16 cellular contexts compared by ENCODE assay signal in genomic region chr14:105748204-105748578, GRCh38.
DNase-seq lines count a peak whose midpoint lies in the region; ATAC-seq and TF ChIP-seq lines count a peak whose summit lies in the region.
"Had no signal": no experiment of that assay in that cellular context is flagged by ENCODE, and none has a peak within 500 bp of the region (broad histone marks: within the 10 kb centered on the region; RNA-seq: fewer than 3 reads in every experiment).

No MANE protein-coding gene starts in this region.

- no peaks in the 10 kb centered on the region for H3K9me3 ChIP-seq in heart left ventricle

- intact Hi-C loops in heart left ventricle (cut with DNase I): no loop called here

- no peak for TF ChIP-seq CTCF in heart left ventricle (IDR thresholded peaks at IDR 0.05)
- no peak for TF ChIP-seq CTCF in progenitor cell of endocrine pancreas (IDR thresholded peaks at IDR 0.05; ENCODE audit: unreplicated experiment)

- no peaks in the 10 kb centered on the region for H3K27me3 Mint-ChIP-seq in stimulated activated naive CD8-positive, alpha-beta T cell treated with anti-CD3 and anti-CD28 coated beads, Interleukin-15, Interleukin-2, amounts not matched to agents 100 ng/mL and 50 ng/mL, for 24 hours
- H3K27me3 Mint-ChIP-seq in progenitor cell of endocrine pancreas: no peaks in the 10 kb centered on the region
- H3K27me3 Mint-ChIP-seq: activated CD4-positive, alpha-beta T cell treated with anti-CD3 and anti-CD28 coated beads for 36 hours had no signal

- peaks cover 3% of the 10 kb centered on the region for H3K4me1 Mint-ChIP-seq in stimulated activated naive CD8-positive, alpha-beta T cell treated with anti-CD3 and anti-CD28 coated beads, Interleukin-15, Interleukin-2, amounts not matched to agents 100 ng/mL and 50 ng/mL, for 24 hours (ENCODE audit: low read depth)
- H3K4me1 Mint-ChIP-seq in progenitor cell of endocrine pancreas (ENCODE audit: low read depth): no peaks in the 10 kb centered on the region
- H3K4me1 Mint-ChIP-seq: activated CD4-positive, alpha-beta T cell treated with anti-CD3 and anti-CD28 coated beads for 36 hours; endodermal cell; naive thymus-derived CD4-positive, alpha-beta T cell had no signal

- H3K4me3 ChIP-seq in heart left ventricle: no peak overlapping the region

- H3K4me3 Mint-ChIP-seq in stimulated activated naive CD8-positive, alpha-beta T cell treated with anti-CD3 and anti-CD28 coated beads, Interleukin-15, Interleukin-2, amounts not matched to agents 100 ng/mL and 50 ng/mL, for 24 hours: peak overlapping the region; percentile 36
- no peak overlapping the region for H3K4me3 Mint-ChIP-seq in progenitor cell of endocrine pancreas (ENCODE audit: low read depth)
- H3K4me3 Mint-ChIP-seq: activated CD4-positive, alpha-beta T cell treated with anti-CD3 and anti-CD28 coated beads for 36 hours; activated naive CD8-positive, alpha-beta T cell treated with anti-CD3 and anti-CD28 coated beads, Interleukin-2, amount 10 ng/mL, durations not matched to agents 7 days and 5 days; endodermal cell; naive thymus-derived CD4-positive, alpha-beta T cell had no signal

- no peaks in the 10 kb centered on the region for H3K27me3 ChIP-seq in heart left ventricle

- no peaks in the 10 kb centered on the region for H3K36me3 Mint-ChIP-seq in stimulated activated naive CD8-positive, alpha-beta T cell treated with anti-CD3 and anti-CD28 coated beads, Interleukin-15, Interleukin-2, amounts not matched to agents 100 ng/mL and 50 ng/mL, for 24 hours (ENCODE audit: low read depth)
- no peaks in the 10 kb centered on the region for H3K36me3 Mint-ChIP-seq in progenitor cell of endocrine pancreas (ENCODE audit: insufficient read depth)
- H3K36me3 Mint-ChIP-seq: activated naive CD8-positive, alpha-beta T cell treated with anti-CD3 and anti-CD28 coated beads, Interleukin-2, amount 10 ng/mL, durations not matched to agents 7 days and 5 days; naive thymus-derived CD4-positive, alpha-beta T cell had no signal

- no peak for DNase-seq in stimulated activated naive CD8-positive, alpha-beta T cell treated with anti-CD3 and anti-CD28 coated beads, Interleukin-15, Interleukin-2, amounts not matched to agents 100 U/mL and 50 U/mL, for 24 hours
- DNase-seq in NCI-H1092 (lab: John Stamatoyannopoulos, UW): peak; percentile 70
- peak in 4 of 5 donors; percentile 22 to 68 (median 60) for DNase-seq in heart left ventricle
- DNase-seq in progenitor cell of endocrine pancreas (ENCODE audit: low spot score, unreplicated experiment): no peak
- no peak for DNase-seq in NCI-H2196 treated with DMSO at 0.1 percent for 48 hours (lab: John Stamatoyannopoulos, UW; ENCODE audit: unreplicated experiment)
- DNase-seq: activated CD4-positive, alpha-beta T cell treated with anti-CD3 and anti-CD28 coated beads for 36 hours; activated naive CD8-positive, alpha-beta T cell treated with anti-CD3 and anti-CD28 coated beads, Interleukin-2, amount 10 ng/mL, durations not matched to agents 7 days and 5 days; AML-193; endodermal cell; NCI-H1048; SHP77; stimulated activated CD4-positive, alpha-beta T cell treated with anti-CD3 and anti-CD28 coated beads, Interleukin-12 subunit alpha, Interleukin-12 subunit beta, amount 100 ng/mL, for 4 hours had no signal

- H3K27ac Mint-ChIP-seq in stimulated activated naive CD8-positive, alpha-beta T cell treated with anti-CD3 and anti-CD28 coated beads, Interleukin-15, Interleukin-2, amounts not matched to agents 100 ng/mL and 50 ng/mL, for 24 hours: no peak overlapping the region
- no peak overlapping the region for H3K27ac Mint-ChIP-seq in progenitor cell of endocrine pancreas
- H3K27ac Mint-ChIP-seq: activated CD4-positive, alpha-beta T cell treated with anti-CD3 and anti-CD28 coated beads for 36 hours; activated naive CD8-positive, alpha-beta T cell treated with anti-CD3 and anti-CD28 coated beads, Interleukin-2, amount 10 ng/mL, durations not matched to agents 7 days and 5 days; endodermal cell had no signal

- no peak for ATAC-seq in stimulated activated naive CD8-positive, alpha-beta T cell treated with anti-CD3 and anti-CD28 coated beads, Interleukin-15, Interleukin-2, amounts not matched to agents 100 U/mL and 50 U/mL, for 24 hours
- ATAC-seq in heart left ventricle: peak; percentile 58 to 88 (median 78)
- no peak for ATAC-seq in HG02588 (IDR thresholded peaks at IDR 0.05; ENCODE audit: unreplicated experiment)
- no peak for ATAC-seq in HG03280 (IDR thresholded peaks at IDR 0.05; ENCODE audit: unreplicated experiment)

- no peaks in the 10 kb centered on the region for H3K4me1 ChIP-seq in heart left ventricle

- H3K27ac ChIP-seq in heart left ventricle: no peak overlapping the region

- no peaks in the 10 kb centered on the region for H3K36me3 ChIP-seq in heart left ventricle

- H3K9me3 Mint-ChIP-seq in stimulated activated naive CD8-positive, alpha-beta T cell treated with anti-CD3 and anti-CD28 coated beads, Interleukin-15, Interleukin-2, amounts not matched to agents 100 ng/mL and 50 ng/mL, for 24 hours: no peaks in the 10 kb centered on the region
- peaks cover 9% of the 10 kb centered on the region for H3K9me3 Mint-ChIP-seq in progenitor cell of endocrine pancreas (ENCODE audit: low read depth)
- H3K9me3 Mint-ChIP-seq: activated naive CD8-positive, alpha-beta T cell treated with anti-CD3 and anti-CD28 coated beads, Interleukin-2, amount 10 ng/mL, durations not matched to agents 7 days and 5 days had no signal

- no peak for TF ChIP-seq POLR2A in heart left ventricle (IDR thresholded peaks at IDR 0.05)

- 31 to 65% (median 57%) methylated on average over 4 to 5 of the region's 5 CpGs for WGBS in heart left ventricle, 4 donors

Comparison
In these comparisons a context has a peak if more than half of its experiments do, and no peak if none do; other contexts are left out.
1. ATAC-seq: peak in heart left ventricle (4 of 4); none in stimulated activated naive CD8-positive, alpha-beta T cell treated with anti-CD3 and anti-CD28 coated beads, Interleukin-15, Interleukin-2, amounts not matched to agents 100 U/mL and 50 U/mL, for 24 hours (single experiment), HG02588 (single experiment) and HG03280 (single experiment).
2. DNase-seq: peak in NCI-H1092 (single experiment) and heart left ventricle (4 of 5); none in stimulated activated naive CD8-positive, alpha-beta T cell treated with anti-CD3 and anti-CD28 coated beads, Interleukin-15, Interleukin-2, amounts not matched to agents 100 U/mL and 50 U/mL, for 24 hours (single experiment), progenitor cell of endocrine pancreas (single experiment) and NCI-H2196 treated with DMSO at 0.1 percent for 48 hours (single experiment).